8 cellular contexts compared by ENCODE assay signal in genomic region chr12:56333197-56333678, GRCh38. TPM values are rescaled to one million over a fixed set of nuclear protein-coding genes. Genes with fewer than 3 reads are reported as not detected.
A peak's percentile ranks its signal among the peaks of the same experiment; 100 is the strongest.
DNase-seq lines count a peak whose midpoint lies in the region; ATAC-seq lines count a peak whose summit lies in the region.

No MANE protein-coding gene starts in this region.

- peak overlapping the region; percentile 100 for H3K27ac Mint-ChIP-seq in activated T-cell treated with anti-CD3 and anti-CD28 coated beads, Interleukin-2, amount 50 U/mL, for 24 hours
- peak overlapping the region; percentile 94 for H3K27ac Mint-ChIP-seq in activated naive CD8-positive, alpha-beta T cell treated with anti-CD3 and anti-CD28 coated beads, Interleukin-2, amount 10 ng/mL, durations not matched to agents 7 days and 5 days
- peak overlapping the region; percentile 99 to 100 (median 100) for H3K27ac Mint-ChIP-seq in immature natural killer cell

- peak overlapping the region; percentile 98 for H3K27ac ChIP-seq in substantia nigra (ENCODE audit: low read depth, low read length, poor library complexity, severe bottlenecking)

- no peaks in the 10 kb centered on the region for H3K9me3 Mint-ChIP-seq in activated T-cell treated with anti-CD3 and anti-CD28 coated beads, Interleukin-2, amount 50 U/mL, for 24 hours
- H3K9me3 Mint-ChIP-seq in activated naive CD8-positive, alpha-beta T cell treated with anti-CD3 and anti-CD28 coated beads, Interleukin-2, amount 10 ng/mL, durations not matched to agents 7 days and 5 days, result no peaks in the 10 kb centered on the region
- no peaks in the 10 kb centered on the region for H3K9me3 Mint-ChIP-seq in immature natural killer cell

- H3K4me1 Mint-ChIP-seq in activated T-cell treated with anti-CD3 and anti-CD28 coated beads, Interleukin-2, amount 50 U/mL, for 24 hours (ENCODE audit: low read depth), result peaks cover 46% of the 10 kb centered on the region
- H3K4me1 Mint-ChIP-seq in activated naive CD8-positive, alpha-beta T cell treated with anti-CD3 and anti-CD28 coated beads, Interleukin-2, amount 10 ng/mL, durations not matched to agents 7 days and 5 days, result peaks cover 26% of the 10 kb centered on the region
- peaks cover 18 to 32% of the 10 kb centered on the region in 2 donors for H3K4me1 Mint-ChIP-seq in immature natural killer cell

- peaks cover 17% of the 10 kb centered on the region for H3K36me3 Mint-ChIP-seq in activated T-cell treated with anti-CD3 and anti-CD28 coated beads, Interleukin-2, amount 50 U/mL, for 24 hours (ENCODE audit: low read depth)
- H3K36me3 Mint-ChIP-seq in activated naive CD8-positive, alpha-beta T cell treated with anti-CD3 and anti-CD28 coated beads, Interleukin-2, amount 10 ng/mL, durations not matched to agents 7 days and 5 days, result peaks cover 5% of the 10 kb centered on the region
- no peaks in the 10 kb centered on the region for H3K36me3 Mint-ChIP-seq in immature natural killer cell

- peak overlapping the region; percentile 96 for H3K4me3 Mint-ChIP-seq in activated T-cell treated with anti-CD3 and anti-CD28 coated beads, Interleukin-2, amount 50 U/mL, for 24 hours
- H3K4me3 Mint-ChIP-seq in activated naive CD8-positive, alpha-beta T cell treated with anti-CD3 and anti-CD28 coated beads, Interleukin-2, amount 10 ng/mL, durations not matched to agents 7 days and 5 days, result peak overlapping the region; percentile 92
- H3K4me3 Mint-ChIP-seq in immature natural killer cell, result peak overlapping the region; percentile 89 to 97 (median 95)

- DNase-seq in activated T-cell treated with anti-CD3 and anti-CD28 coated beads, Interleukin-2, amount 50 U/mL, for 24 hours, result no peak
- DNase-seq in activated T-cell treated with anti-CD3 and anti-CD28 coated beads, Interleukin-2, amount 50 U/mL, for 48 hours, result no peak
- DNase-seq in activated naive CD8-positive, alpha-beta T cell treated with anti-CD3 and anti-CD28 coated beads, Interleukin-2, amount 10 ng/mL, durations not matched to agents 7 days and 5 days, result no peak
- DNase-seq in immature natural killer cell (no peak), substantia nigra (lab: John Stamatoyannopoulos, UW) (peak in 2 of 49 donors; percentile 33 to 75)

- no peaks in the 10 kb centered on the region for H3K27me3 Mint-ChIP-seq in activated T-cell treated with anti-CD3 and anti-CD28 coated beads, Interleukin-2, amount 50 U/mL, for 24 hours
- no peaks in the 10 kb centered on the region for H3K27me3 Mint-ChIP-seq in activated naive CD8-positive, alpha-beta T cell treated with anti-CD3 and anti-CD28 coated beads, Interleukin-2, amount 10 ng/mL, durations not matched to agents 7 days and 5 days
- H3K27me3 Mint-ChIP-seq in immature natural killer cell (ENCODE audit: low read depth in 3 of 3), result peaks cover 14 to 19% (median 16%) of the 10 kb centered on the region in 3 donors

- ATAC-seq in activated naive CD8-positive, alpha-beta T cell treated with anti-CD3 and anti-CD28 coated beads, Interleukin-2, amount 10 ng/mL, durations not matched to agents 7 days and 5 days (ENCODE audit: low read depth), result peak; percentile 2
- ATAC-seq in GM18520 (IDR thresholded peaks at IDR 0.05; ENCODE audit: unreplicated experiment), result no peak
- ATAC-seq in GM21367 (IDR thresholded peaks at IDR 0.05; ENCODE audit: unreplicated experiment), result no peak
- no peak for ATAC-seq in GM21717 (IDR thresholded peaks at IDR 0.05; ENCODE audit: unreplicated experiment)

- POLR2A ChIA-PET in activated naive CD8-positive, alpha-beta T cell treated with anti-CD3 and anti-CD28 coated beads, Interleukin-2, amount 10 ng/mL, durations not matched to agents 7 days and 5 days (lab: Charles Lee), result interaction anchor here (0.6 to 5.0 kb wide), 8 partner anchors 10 to 132 kb away, joined by 3 to 40 read pairs (median 4); partner anchors contain the start of genes CNPY2, CS and STAT2

RNA-seq across cellular contexts. Expression of gene PAN2, which starts 0.6 kb away (rescaled TPM):
- total RNA-seq in activated naive CD8-positive, alpha-beta T cell treated with anti-CD3 and anti-CD28 coated beads, Interleukin-2, amount 10 ng/mL, durations not matched to agents 7 days and 5 days, result 100 to 1,000 TPM; 106 to 115 TPM
- 1 to 10 TPM; 4.6 to 9.4 (median 8.7) TPM for polyA plus RNA-seq in immature natural killer cell

RNA-seq across cellular contexts. Expression of gene IL23A, which starts 5.4 kb away (rescaled TPM):
- total RNA-seq in activated naive CD8-positive, alpha-beta T cell treated with anti-CD3 and anti-CD28 coated beads, Interleukin-2, amount 10 ng/mL, durations not matched to agents 7 days and 5 days, result 10 to 100 TPM; 10.2 to 10.9 TPM
- polyA plus RNA-seq in immature natural killer cell, result 1 to 10 TPM in 1 of 3 donors, under 1 TPM in 2; 0.21 to 1.5 (median 0.40) TPM

RNA-seq across cellular contexts. Expression of gene CNPY2, which starts 17.4 kb away (rescaled TPM):
- 10 to 100 TPM; 85.6 to 89.0 TPM for total RNA-seq in activated naive CD8-positive, alpha-beta T cell treated with anti-CD3 and anti-CD28 coated beads, Interleukin-2, amount 10 ng/mL, durations not matched to agents 7 days and 5 days
- 100 to 1,000 TPM; 201 to 232 (median 228) TPM for polyA plus RNA-seq in immature natural killer cell

RNA-seq across cellular contexts. Expression of gene STAT2, which starts 26.7 kb away (rescaled TPM):
- total RNA-seq in activated naive CD8-positive, alpha-beta T cell treated with anti-CD3 and anti-CD28 coated beads, Interleukin-2, amount 10 ng/mL, durations not matched to agents 7 days and 5 days, result 100 to 1,000 TPM; 263 to 275 TPM
- polyA plus RNA-seq in immature natural killer cell, result 10 to 100 TPM; 49.5 to 78.1 (median 61.4) TPM

RNA-seq across cellular contexts. Expression of gene APOF, which starts 29.4 kb away (rescaled TPM):
- not detected for total RNA-seq in activated naive CD8-positive, alpha-beta T cell treated with anti-CD3 and anti-CD28 coated beads, Interleukin-2, amount 10 ng/mL, durations not matched to agents 7 days and 5 days
- polyA plus RNA-seq in immature natural killer cell, result not detected
